Comparison of ENCODE assay signal across 38 cellular contexts in the genomic region with DNA sequence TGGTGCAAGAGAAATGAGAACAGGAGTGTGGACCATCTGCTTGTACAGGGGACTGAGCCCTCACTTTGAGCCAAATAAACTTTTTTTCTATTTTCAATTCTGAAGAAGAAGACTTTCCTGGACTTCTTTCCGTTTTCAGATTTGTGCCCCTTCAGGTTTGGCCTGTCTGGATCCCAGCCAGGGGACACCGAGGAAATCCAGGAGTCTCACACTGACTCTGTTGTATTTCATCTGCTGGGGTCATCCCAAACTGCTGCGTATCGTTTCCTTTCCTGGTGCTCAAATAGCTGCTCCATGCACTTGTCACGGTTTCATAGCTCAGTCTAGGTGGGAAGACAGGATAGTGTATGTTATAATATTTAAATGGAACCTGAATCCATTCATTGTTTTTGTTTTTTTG. TPM values are rescaled to one million over a fixed set of nuclear protein-coding genes. Genes with fewer than 3 reads are reported as not detected.
"Had no signal": no experiment of that assay in that cellular context is flagged by ENCODE, and none has a peak within 500 bp of the region (broad histone marks: within the 10 kb centered on the region; RNA-seq: fewer than 3 reads in every experiment).

No MANE protein-coding gene starts in this region.

- DNase-seq: hippocampal formation; kidney; left colon; left lung; lower lobe of right lung; mammary epithelial cell; mesenchymal stem cell; naive B cell; natural killer cell; nephron progenitor cell; occipital lobe; right lobe of liver; stimulated activated CD4-positive, alpha-beta T cell treated with anti-CD3 and anti-CD28 coated beads, Interleukin-1b, Interleukin-23, amount 100 ng/mL, for 48 hours; stimulated activated CD4-positive, alpha-beta T cell treated with anti-CD3 and anti-CD28 coated beads, Interleukin-2, amount 100 ng/mL, for 48 hours; stimulated activated CD4-positive, alpha-beta T cell treated with anti-CD3 and anti-CD28 coated beads, Interleukin-4, amount 100 ng/mL, for 4 hours; stimulated activated CD8-positive, alpha-beta memory T cell treated with anti-CD3 and anti-CD28 coated beads, Interleukin-4, amount 100 ng/mL, for 48 hours; stimulated activated naive CD8-positive, alpha-beta T cell treated with anti-CD3 and anti-CD28 coated beads, Interleukin-15, Interleukin-2, amounts not matched to agents 100 U/mL and 50 U/mL, for 24 hours; stomach; testis; thyroid gland; transverse colon; upper lobe of left lung had no signal

- H3K4me1 Mint-ChIP-seq: mesothelial cell of epicardium, nephron progenitor cell had no signal

- H2AFZ ChIP-seq: neural progenitor cell, parathyroid adenoma had no signal

- FAIRE-seq: kidney had no signal

- H3K27ac ChIP-seq: left lung, lower lobe of right lung, neural progenitor cell, neutrophil, parathyroid adenoma, right atrium auricular region, right lobe of liver, stomach, testis, thyroid gland, transverse colon, upper lobe of left lung, vagina had no signal

- H3K9me3 ChIP-seq: left lung, lower lobe of right lung, neutrophil, right atrium auricular region, right lobe of liver, stomach, testis, thyroid gland, transverse colon, upper lobe of left lung, vagina had no signal

- H3K9me3 Mint-ChIP-seq: mesothelial cell of epicardium; naive B cell; natural killer cell; nephron progenitor cell; neural progenitor cell; stimulated activated memory B cell treated with anti-CD40 and anti-IgM and Interleukin-4, amounts not matched to agents 10 μg/mL and 1 μg/mL and 100 μg/mL, for 72 hours had no signal

- H3K27me3 Mint-ChIP-seq: stimulated activated memory B cell treated with anti-CD40 and anti-IgM and Interleukin-4, amounts not matched to agents 10 μg/mL and 1 μg/mL and 100 μg/mL, for 72 hours had no signal

- H3K36me3 ChIP-seq: left lung, lower lobe of right lung, neural progenitor cell, neutrophil, right atrium auricular region, right lobe of liver, stomach, thyroid gland, transverse colon, upper lobe of left lung, vagina had no signal

- H3K27ac Mint-ChIP-seq: mesothelial cell of epicardium; natural killer cell; nephron progenitor cell; neural progenitor cell; progenitor cell of endocrine pancreas; stimulated activated memory B cell treated with anti-CD40 and anti-IgM and Interleukin-4, amounts not matched to agents 10 μg/mL and 1 μg/mL and 100 μg/mL, for 72 hours had no signal

- ATAC-seq: left colon; left lung; lower lobe of right lung; natural killer cell; right lobe of liver; stimulated activated memory B cell treated with anti-CD40 and anti-IgM and Interleukin-4, amounts not matched to agents 10 μg/mL and 1 μg/mL and 100 μg/mL, for 72 hours; stimulated activated naive CD8-positive, alpha-beta T cell treated with anti-CD3 and anti-CD28 coated beads, Interleukin-15, Interleukin-2, amounts not matched to agents 100 U/mL and 50 U/mL, for 24 hours had no signal

- H3K4me2 ChIP-seq: neural progenitor cell, smooth muscle cell had no signal

- H3K9ac ChIP-seq: neural progenitor cell, parathyroid adenoma had no signal

- H3K4me3 Mint-ChIP-seq: mesothelial cell of epicardium; natural killer cell; nephron progenitor cell; neural progenitor cell; stimulated activated memory B cell treated with anti-CD40 and anti-IgM and Interleukin-4, amounts not matched to agents 10 μg/mL and 1 μg/mL and 100 μg/mL, for 72 hours had no signal

- H3K4me3 ChIP-seq: left lung, lower lobe of right lung, neural progenitor cell, right atrium auricular region, right lobe of liver, smooth muscle cell, stomach, testis, thyroid gland, transverse colon, upper lobe of left lung, vagina had no signal

- H3K4me1 ChIP-seq: neural progenitor cell, parathyroid adenoma, right atrium auricular region, testis, vagina had no signal

- H3K79me2 ChIP-seq: parathyroid adenoma had no signal

- H3K27me3 ChIP-seq: left lung, neutrophil, right atrium auricular region, right lobe of liver, testis, thyroid gland, transverse colon, upper lobe of left lung, vagina had no signal

RNA-seq across cellular contexts. Expression of gene GGTLC2, which starts 51.7 kb away (rescaled TPM):
- total RNA-seq: liver, mammary epithelial cell, mesothelial cell of epicardium, mononuclear cell, natural killer cell, occipital lobe, osteocyte, progenitor cell of endocrine pancreas, pulmonary artery endothelial cell, renal cortical epithelial cell, right atrium auricular region, right lobe of liver, skeletal muscle tissue, smooth muscle cell, stomach, transverse colon, urinary bladder, vagina had no signal
- polyA plus RNA-seq: liver, mammary epithelial cell, smooth muscle cell, stomach, urinary bladder had no signal
